15 cellular contexts compared by ENCODE assay signal in the genomic region with DNA sequence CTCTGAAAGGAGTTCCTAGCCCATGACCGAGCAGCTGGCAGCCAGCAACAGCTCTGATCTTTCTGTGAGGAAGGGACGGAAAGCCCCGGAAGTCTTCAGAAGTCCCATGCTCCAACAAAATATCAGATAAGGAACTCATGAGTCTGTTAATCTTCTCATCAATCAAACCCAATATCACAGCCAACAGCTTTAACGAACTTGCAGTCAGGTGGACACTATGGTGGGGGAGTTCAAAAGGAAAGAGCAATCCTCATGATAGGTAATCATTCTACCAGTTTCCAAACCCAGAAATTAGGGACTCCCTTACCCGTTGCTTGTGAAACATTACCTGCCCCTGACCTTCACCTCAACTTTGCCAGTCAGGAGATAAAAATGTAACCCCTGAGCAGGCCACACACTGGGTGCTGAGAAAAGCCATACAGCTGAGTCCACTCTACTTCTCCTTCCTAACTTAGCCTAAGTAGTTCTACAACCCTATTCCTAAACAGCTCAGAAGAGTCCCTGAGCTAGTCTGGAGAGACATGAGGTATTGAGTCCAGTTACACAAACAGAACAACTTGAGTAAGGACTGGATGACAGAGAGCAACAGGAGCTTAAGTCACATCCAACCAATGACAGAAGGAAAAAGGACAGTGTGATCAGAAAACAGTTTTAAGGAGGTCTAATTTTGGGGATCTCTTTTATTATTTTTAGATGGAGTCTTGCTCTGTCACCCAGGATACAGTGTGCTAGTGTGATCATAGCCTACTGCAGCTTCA. TPM values are rescaled to one million over a fixed set of nuclear protein-coding genes. Genes with fewer than 3 reads are reported as not detected.
A peak's percentile ranks its signal among the peaks of the same experiment; 100 is the strongest.
DNase-seq lines count a peak whose midpoint lies in the region; TF ChIP-seq lines count a peak whose summit lies in the region.
"Had no signal": no experiment of that assay in that cellular context is flagged by ENCODE, and none has a peak within 500 bp of the region (broad histone marks: within the 10 kb centered on the region; RNA-seq: fewer than 3 reads in every experiment).

No MANE protein-coding gene starts in this region.

- H3K4me3 Mint-ChIP-seq in T-helper 2 cell treated with Interferon-gamma antibody and Interleukin-4, amounts not matched to agents 5 μg/mL and 100 μg/mL, for 36 hours: peak overlapping the region; percentile 58
- peak overlapping the region; percentile 85 to 89 (median 86) for H3K4me3 Mint-ChIP-seq in brain

- H3K36me3 ChIP-seq in Karpas-422 (ENCODE audit: insufficient read depth, low read length) (peaks cover 12% of the 10 kb centered on the region; the same call in 1 of the 2 replicates), neutrophil (peaks cover 64% of the 10 kb centered on the region)

- H3K27me3 ChIP-seq in Karpas-422 (ENCODE audit: low read length) (no peaks in the 10 kb centered on the region), neutrophil (no peaks in the 10 kb centered on the region)
- H3K27me3 ChIP-seq: spleen, thyroid gland had no signal

- no peak for DNase-seq in T-helper 2 cell treated with Interferon-gamma antibody and Interleukin-4, amounts not matched to agents 5 μg/mL and 100 μg/mL, for 36 hours (ENCODE audit: low spot score)
- DNase-seq in T-helper 2 cell (no peak), Karpas-422 (no peak), DMS79 treated with DMSO at 0.1 percent for 48 hours (lab: John Stamatoyannopoulos, UW) (no peak), nucleus accumbens (lab: John Stamatoyannopoulos, UW) (no peak), T-helper 9 cell (no peak)
- DNase-seq: GOT3, head of caudate nucleus, MM.1S, spleen, T1000, thyroid gland had no signal

- H3K27ac Mint-ChIP-seq in T-helper 2 cell treated with Interferon-gamma antibody and Interleukin-4, amounts not matched to agents 5 μg/mL and 100 μg/mL, for 36 hours: peak overlapping the region; percentile 43
- peak overlapping the region in 4 of 5 experiments; percentile 17 to 91 (median 26) for H3K27ac Mint-ChIP-seq in brain

- H3K4me3 ChIP-seq in Karpas-422 (ENCODE audit: low read length) (no peak overlapping the region), neutrophil (ENCODE audit: low read depth in 1 of 2, low read length in 1 of 2) (no peak overlapping the region)

- no peaks in the 10 kb centered on the region for H3K9me3 Mint-ChIP-seq in T-helper 2 cell treated with Interferon-gamma antibody and Interleukin-4, amounts not matched to agents 5 μg/mL and 100 μg/mL, for 36 hours
- no peaks in the 10 kb centered on the region for H3K9me3 Mint-ChIP-seq in brain

- no peak overlapping the region for H2AFZ ChIP-seq in Karpas-422 (ENCODE audit: low read length)

- H3K4me1 Mint-ChIP-seq in T-helper 2 cell treated with Interferon-gamma antibody and Interleukin-4, amounts not matched to agents 5 μg/mL and 100 μg/mL, for 36 hours (ENCODE audit: low read depth): peaks cover 32% of the 10 kb centered on the region
- H3K4me1 Mint-ChIP-seq in brain: peaks cover 38% of the 10 kb centered on the region

- H3K4me2 ChIP-seq in Karpas-422 (ENCODE audit: low read depth, low read length, poor library complexity, severe bottlenecking): no peak overlapping the region

- peaks cover 59% of the 10 kb centered on the region for H3K36me3 Mint-ChIP-seq in T-helper 2 cell treated with Interferon-gamma antibody and Interleukin-4, amounts not matched to agents 5 μg/mL and 100 μg/mL, for 36 hours (ENCODE audit: low read depth)
- H3K36me3 Mint-ChIP-seq in brain: peaks cover 39% of the 10 kb centered on the region

- H3K4me1 ChIP-seq in Karpas-422 (ENCODE audit: low read length) (peaks cover 30% of the 10 kb centered on the region), neutrophil (ENCODE audit: control insufficient read depth in 1 of 2, insufficient read depth in 1 of 2, low read depth in 1 of 2, low read length in 1 of 2) (peaks cover 24 to 31% of the 10 kb centered on the region in 2 experiments)

- H3K27me3 Mint-ChIP-seq in T-helper 2 cell treated with Interferon-gamma antibody and Interleukin-4, amounts not matched to agents 5 μg/mL and 100 μg/mL, for 36 hours (ENCODE audit: low read depth): no peaks in the 10 kb centered on the region
- H3K27me3 Mint-ChIP-seq in brain: peaks cover 7% of the 10 kb centered on the region

- H3K27ac ChIP-seq in Karpas-422 (ENCODE audit: low read length): 0 out of 2 replicates have a peak overlapping the region, but pooled peaks have one; percentile 68
- H3K27ac ChIP-seq in neutrophil: peak overlapping the region; percentile 99
- H3K27ac ChIP-seq: HL-60, thyroid gland had no signal

- no peak for TF ChIP-seq CTCF in brain (conservative IDR thresholded peaks at IDR 0.05)
- TF ChIP-seq CTCF in neutrophil (IDR thresholded peaks at IDR 0.05): no peak

- no peaks in the 10 kb centered on the region for H3K9me3 ChIP-seq in Karpas-422 (ENCODE audit: low read length)
- H3K9me3 ChIP-seq in neutrophil: no peaks in the 10 kb centered on the region
- H3K9me3 ChIP-seq: spleen, thyroid gland had no signal

- H4K20me1 ChIP-seq in Karpas-422 (ENCODE audit: insufficient read depth, low read depth, low read length): no peaks in the 10 kb centered on the region

- H3K9ac ChIP-seq in Karpas-422 (ENCODE audit: low read length): 0 out of 2 replicates have a peak overlapping the region, but pooled peaks have one; percentile 0

- no peaks in the 10 kb centered on the region for H3K9me2 ChIP-seq in Karpas-422 (replicated peaks; ENCODE audit: insufficient read depth, low read length)

- H3K79me2 ChIP-seq in Karpas-422 (ENCODE audit: low read length): peaks cover 32% of the 10 kb centered on the region

RNA-seq across cellular contexts. Expression of gene NDST2, which starts 2.2 kb away (rescaled TPM):
- 38.2 and 47.0 TPM in 2 replicates for total RNA-seq in Karpas-422 (2014; rRNA removed; shearing (Covaris generic); ENCODE audit: low replicate concordance)
- 9.0 TPM for polyA plus RNA-seq in brain (ENCODE audit: insufficient read depth, low read depth, low replicate concordance)

RNA-seq across cellular contexts. Expression of gene ZSWIM8, which starts 23.8 kb away (rescaled TPM):
- 33.0 and 49.5 TPM in 2 replicates for total RNA-seq in Karpas-422 (2014; rRNA removed; shearing (Covaris generic); ENCODE audit: low replicate concordance)
- polyA plus RNA-seq in brain (ENCODE audit: insufficient read depth, low read depth, low replicate concordance): 81.2 TPM

RNA-seq across cellular contexts. Expression of gene CHCHD1, which starts 27.4 kb away (rescaled TPM):
- 39.0 and 57.5 TPM in 2 replicates for total RNA-seq in Karpas-422 (2014; rRNA removed; shearing (Covaris generic); ENCODE audit: low replicate concordance)
- polyA plus RNA-seq in brain (ENCODE audit: insufficient read depth, low read depth, low replicate concordance): 35.9 TPM
